ENCODE assay signal across 15 cellular contexts in genomic region chr2:46305177-46305576, GRCh38. TPM values are rescaled to one million over a fixed set of nuclear protein-coding genes. Genes with fewer than 3 reads are reported as not detected.
DNase-seq lines count a peak whose midpoint lies in the region; ATAC-seq and TF ChIP-seq lines count a peak whose summit lies in the region.
"Had no signal": no experiment of that assay in that cellular context is flagged by ENCODE, and none has a peak within 500 bp of the region (broad histone marks: within the 10 kb centered on the region; RNA-seq: fewer than 3 reads in every experiment).

No MANE protein-coding gene starts in this region.

- H3K36me3 Mint-ChIP-seq in T-cell, result no peaks in the 10 kb centered on the region
- H3K36me3 Mint-ChIP-seq in neural progenitor cell, result no peaks in the 10 kb centered on the region

- H3K27me3 Mint-ChIP-seq in T-cell (peaks cover 45 to 64% of the 10 kb centered on the region in 2 donors), neural progenitor cell (ENCODE audit: insufficient read depth, low read depth) (peaks cover 33% of the 10 kb centered on the region)

- H3K4me1 Mint-ChIP-seq in T-cell, result peaks cover 28 to 39% (median 36%) of the 10 kb centered on the region in 3 donors
- peaks cover 5% of the 10 kb centered on the region for H3K4me1 Mint-ChIP-seq in neural progenitor cell

- TF ChIP-seq POLR2A in heart left ventricle (IDR thresholded peaks at IDR 0.05), result no peak

- peak overlapping the region in 1 of 12 donors; percentile 3 for H3K4me3 ChIP-seq in heart left ventricle
- no peak overlapping the region for H3K4me3 ChIP-seq in hepatocyte
- H3K4me3 ChIP-seq in tibial artery, result no peak overlapping the region
- H3K4me3 ChIP-seq in neural progenitor cell, result no peak overlapping the region
- H3K4me3 ChIP-seq: tibial nerve had no signal

- no peak overlapping the region for H3K4me2 ChIP-seq in hepatocyte
- no peak overlapping the region for H3K4me2 ChIP-seq in neural progenitor cell

- no peaks in the 10 kb centered on the region for H3K9me3 Mint-ChIP-seq in T-cell
- H3K9me3 Mint-ChIP-seq in neural progenitor cell, result peaks cover 4% of the 10 kb centered on the region

- H2AFZ ChIP-seq in hepatocyte, result no peak overlapping the region
- no peak overlapping the region for H2AFZ ChIP-seq in neural progenitor cell (replicated peaks)

- CTCF ChIA-PET in T-cell (lab: Charles Lee), result interaction anchor here in 1 of 2 donors (1.1 kb wide), 1 partner anchor 242 kb away, joined by 4 read pairs; no protein-coding TSS in a partner anchor

- no peaks in the 10 kb centered on the region for H3K9me2 ChIP-seq in hepatocyte (replicated peaks; ENCODE audit: insufficient read depth)

- H3K27me3 ChIP-seq in heart left ventricle (peaks cover 0 to 2% (median 0%) of the 10 kb centered on the region in 9 donors), hepatocyte (no peaks in the 10 kb centered on the region), tibial artery (no peaks in the 10 kb centered on the region), neural progenitor cell (peaks cover 35% of the 10 kb centered on the region)
- H3K27me3 ChIP-seq: tibial nerve had no signal

- H3F3A ChIP-seq in neural progenitor cell (ENCODE audit: low read depth), result no peaks in the 10 kb centered on the region

- DNase-seq in heart left ventricle (no peak), cardiac septum (ENCODE audit: low spot score) (no peak), T-cell (no peak), hepatocyte (ENCODE audit: low spot score) (no peak), tibial artery (no peak), neural progenitor cell (ENCODE audit: low spot score) (no peak), RKO (ENCODE audit: low spot score) (no peak), activated gamma-delta T cell treated with Interleukin-2 at 50 U/mL for 16 hours (no peak)
- DNase-seq: activated CD4-positive, alpha-beta T cell treated with anti-CD3 and anti-CD28 coated beads for 1 hour; activated T-cell treated with anti-CD3 and anti-CD28 coated beads, Interleukin-2, amount 50 U/mL, for 1 hour; anterior cingulate cortex; dermis blood vessel endothelial cell; NCI-H1930; NCI-H524 treated with DMSO at 0.1 percent for 48 hours had no signal

- intact Hi-C loops in heart left ventricle (cut with DNase I), result loop anchor here in 2 of 10 donors (5.0 to 10.0 kb wide), 2 partner anchors 57 to 290 kb away; no protein-coding TSS in a partner anchor
- intact Hi-C loops in cardiac septum (cut with DNase I), result no loop called here
- intact Hi-C loops in tibial artery (cut with DNase I; ENCODE audit: low total_unique reads), result no loop called here

- H3K4me3 Mint-ChIP-seq in T-cell (peak overlapping the region in 2 of 3 donors; percentile 60 to 87), neural progenitor cell (no peak overlapping the region)

- H3K9me3 ChIP-seq in heart left ventricle (no peaks in the 10 kb centered on the region), hepatocyte (ENCODE audit: low read depth) (no peaks in the 10 kb centered on the region), tibial artery (no peaks in the 10 kb centered on the region), neural progenitor cell (ENCODE audit: low read depth) (no peaks in the 10 kb centered on the region)
- H3K9me3 ChIP-seq: tibial nerve had no signal

- H3K27ac Mint-ChIP-seq in T-cell, result no peak overlapping the region
- no peak overlapping the region for H3K27ac Mint-ChIP-seq in neural progenitor cell

- H3K79me2 ChIP-seq in hepatocyte, result peaks cover 89% of the 10 kb centered on the region
- H3K79me2 ChIP-seq in neural progenitor cell (ENCODE audit: low read depth), result no peaks in the 10 kb centered on the region

- no peak for TF ChIP-seq CTCF in heart left ventricle (IDR thresholded peaks at IDR 0.05)
- no peak for TF ChIP-seq CTCF in hepatocyte (IDR thresholded peaks at IDR 0.05; ENCODE audit: poor library complexity)
- TF ChIP-seq CTCF in tibial artery (IDR thresholded peaks at IDR 0.05), result no peak
- no peak for TF ChIP-seq CTCF in neural progenitor cell (IDR thresholded peaks at IDR 0.05)

- H3K27ac ChIP-seq in heart left ventricle, result peak overlapping the region in 11 of 12 donors; percentile 70 to 99 (median 86)
- peak overlapping the region; percentile 84 for H3K27ac ChIP-seq in hepatocyte
- H3K27ac ChIP-seq in tibial artery, result peak overlapping the region; percentile 83 to 84
- H3K27ac ChIP-seq in neural progenitor cell, result no peak overlapping the region

- no peak overlapping the region for H3K9ac ChIP-seq in neural progenitor cell

- ATAC-seq in heart left ventricle (no peak), T-cell (replicated peaks in 1 of 4) (no peak)

- 54 to 73% (median 61%) methylated on average over 3 of the region's 3 CpGs for WGBS in heart left ventricle, 4 donors
- WGBS in hepatocyte (ENCODE audit: low lambda C conversion rate, missing lambda C conversion rate), result 89% methylated on average over 3 of the region's 3 CpGs

- peaks cover 27% of the 10 kb centered on the region for H4K20me1 ChIP-seq in hepatocyte (ENCODE audit: insufficient read depth, poor library complexity, severe bottlenecking)
- peaks cover 5% of the 10 kb centered on the region for H4K20me1 ChIP-seq in neural progenitor cell (ENCODE audit: low read depth)

- H3K36me3 ChIP-seq in heart left ventricle, result peaks cover 0 to 5% (median 0%) of the 10 kb centered on the region in 9 donors
- no peaks in the 10 kb centered on the region for H3K36me3 ChIP-seq in hepatocyte (replicated peaks; ENCODE audit: insufficient read depth, low read depth)
- no peaks in the 10 kb centered on the region for H3K36me3 ChIP-seq in tibial artery
- H3K36me3 ChIP-seq in neural progenitor cell, result no peaks in the 10 kb centered on the region
- H3K36me3 ChIP-seq: tibial nerve had no signal

- H3K4me1 ChIP-seq in heart left ventricle (peaks cover 34 to 99% (median 86%) of the 10 kb centered on the region in 12 donors), hepatocyte (ENCODE audit: insufficient read depth) (peaks cover 66% of the 10 kb centered on the region), tibial artery (peaks cover 6 to 100% (median 74%) of the 10 kb centered on the region in 4 donors), neural progenitor cell (no peaks in the 10 kb centered on the region)

- POLR2A ChIA-PET in T-cell (lab: Charles Lee), result interaction anchor here in 1 of 2 donors (0.6 kb wide), 1 partner anchor 33 kb away, joined by 3 read pairs; no protein-coding TSS in a partner anchor

RNA-seq across cellular contexts. Expression of gene EPAS1, which starts 8.0 kb away (rescaled TPM):
- 100 to 1,000 TPM; 194 to 790 (median 216) TPM for total RNA-seq in heart left ventricle
- polyA plus RNA-seq in heart left ventricle, result 100 to 1,000 TPM in 1 of 2 donors, 10 to 100 TPM in 1; 93.6 to 153 TPM
- total RNA-seq in cardiac septum, result 139 TPM
- total RNA-seq in T-cell, result 1 to 10 TPM; 1.0 to 4.0 (median 3.0) TPM
- total RNA-seq in hepatocyte, result 98.3 and 112 TPM in 2 replicates
- polyA plus RNA-seq in hepatocyte, result 111 and 115 TPM in 2 replicates
- 0.15 and 1.1 TPM in 2 replicates for total RNA-seq in neural progenitor cell (ENCODE audit: low replicate concordance)

Comparison
In these comparisons a context has a peak if more than half of its experiments do, and no peak if none do; other contexts are left out.
1. RNA of gene EPAS1, which starts 8.0 kb away (total RNA-seq): 194 to 790 TPM in heart left ventricle, 139 TPM in cardiac septum (single experiment) and 98.3 to 112 TPM in hepatocyte; 1.0 to 4.0 TPM in T-cell and 0.15 to 1.1 TPM in neural progenitor cell; every median in the first group is over 10 times any median in the second.